8 cellular contexts compared by ENCODE assay signal in genomic region chr2:118185210-118186109, GRCh38.
DNase-seq lines count a peak whose midpoint lies in the region; ATAC-seq, FAIRE-seq and TF ChIP-seq lines count a peak whose summit lies in the region.

No MANE protein-coding gene starts in this region.

- ATAC-seq in A549 (peak; percentile 82 to 87), GM18511 (IDR thresholded peaks at IDR 0.05; ENCODE audit: unreplicated experiment) (peak; percentile 85), HG02981 (IDR thresholded peaks at IDR 0.05; ENCODE audit: unreplicated experiment) (peak; percentile 80), HepG2 (peak; percentile 93)

- H3K27ac ChIP-seq in A549 = peak overlapping the region; percentile 88
- no peak overlapping the region for H3K27ac ChIP-seq in HepG2 (ENCODE audit: extremely low read length, insufficient read depth, low read length)

- no peaks in the 10 kb centered on the region for H4K20me1 ChIP-seq in HepG2 (ENCODE audit: insufficient read depth, low read length)

- no peaks in the 10 kb centered on the region for H3K79me2 ChIP-seq in HepG2 (ENCODE audit: insufficient read depth, low read length)

- no peaks in the 10 kb centered on the region for H3K36me3 Mint-ChIP-seq in activated CD4-positive, alpha-beta T cell treated with anti-CD3 and anti-CD28 coated beads, Interleukin-2, amount 10 ng/mL, durations not matched to agents 7 days and 5 days (ENCODE audit: low read depth)

- WGBS in A549 (ENCODE audit: missing lambda C conversion rate) = 33% methylated on average over 32 of the region's 33 CpGs
- WGBS in HepG2 (ENCODE audit: low lambda C conversion rate) = 24% methylated on average over 29 of the region's 33 CpGs

- CTCF ChIA-PET in A549 (lab: Yijun Ruan, JAX) (interaction anchor here (0.6 to 2.2 kb wide), 5 partner anchors 9 to 139 kb away, joined by 3 to 9 read pairs (median 3); no protein-coding TSS in a partner anchor), HepG2 (lab: Yijun Ruan, JAX; ENCODE audit: low intra/inter-chr PET ratio, low total read pairs) (no interaction called here)
- CTCF ChIA-PET in activated CD4-positive, alpha-beta T cell treated with anti-CD3 and anti-CD28 coated beads, Interleukin-2, amount 10 ng/mL, durations not matched to agents 7 days and 5 days (lab: Charles Lee) = interaction anchor here (0.8 to 1.6 kb wide), 3 partner anchors 9 to 80 kb away, joined by 3 read pairs; no protein-coding TSS in a partner anchor

- H3K4me1 ChIP-seq in A549 (0 out of 3 replicates have a peak, but pooled peaks cover 4% of the 10 kb centered on the region), HepG2 (ENCODE audit: insufficient read depth, low read length) (peaks cover 12% of the 10 kb centered on the region; the same call in 1 of the 2 replicates)

- H3K27me3 Mint-ChIP-seq in activated CD4-positive, alpha-beta T cell treated with anti-CD3 and anti-CD28 coated beads, Interleukin-2, amount 10 ng/mL, durations not matched to agents 7 days and 5 days = peaks cover 4% of the 10 kb centered on the region

- peaks cover 0 to 18% of the 10 kb centered on the region in 2 experiments; a peak in 2 of 5 replicates for H3K27me3 ChIP-seq in HepG2 (ENCODE audit: control insufficient read depth in 1 of 2, insufficient read depth in 2 of 2, low read length in 2 of 2)

- no peaks in the 10 kb centered on the region for H3K36me3 ChIP-seq in HepG2 (replicated peaks in 1 of 2; ENCODE audit: control insufficient read depth in 1 of 2, insufficient read depth in 2 of 2, low read length in 2 of 2)

- H3K27ac Mint-ChIP-seq in activated CD4-positive, alpha-beta T cell treated with anti-CD3 and anti-CD28 coated beads, Interleukin-2, amount 10 ng/mL, durations not matched to agents 7 days and 5 days = peak overlapping the region; percentile 97

- TF ChIP-seq CTCF in A549 (IDR thresholded peaks at IDR 0.05) (no peak), HepG2 (CRISPR knock-in tag; IDR thresholded peaks at IDR 0.05) (peak; percentile 53)

- H3K4me3 ChIP-seq in A549 = peak overlapping the region; percentile 59
- peak overlapping the region; percentile 24 to 63 (median 50); a peak in 5 of 6 replicates for H3K4me3 ChIP-seq in HepG2 (replicated peaks in 1 of 3; ENCODE audit: insufficient read depth in 1 of 3, low read depth in 2 of 3, low read length in 3 of 3)

- H3K4me1 Mint-ChIP-seq in activated CD4-positive, alpha-beta T cell treated with anti-CD3 and anti-CD28 coated beads, Interleukin-2, amount 10 ng/mL, durations not matched to agents 7 days and 5 days = peaks cover 31% of the 10 kb centered on the region

- peak overlapping the region; percentile 72 for H2AFZ ChIP-seq in HepG2 (ENCODE audit: low read length)

- no TSS peak for BruUV-seq in HepG2 (replicated peaks; lab: Mats Ljungman, UMichigan)

- H3K4me2 ChIP-seq in A549 = peak overlapping the region; percentile 76
- H3K4me2 ChIP-seq in HepG2 (ENCODE audit: low read depth, low read length) = peak overlapping the region; percentile 88

- TF ChIP-seq POLR2A in A549 (IDR thresholded peaks at IDR 0.05; ENCODE audit: low read length) (no peak), HepG2 (IDR thresholded peaks at IDR 0.05; ENCODE audit: insufficient read depth in 1 of 2, low read depth in 2 of 2, low read length in 2 of 2) (no peak)

- peak overlapping the region; percentile 40; the same call in 1 of the 2 replicates for H3K9ac ChIP-seq in HepG2 (ENCODE audit: insufficient read depth, low read depth, low read length)

- H3K4me3 Mint-ChIP-seq in activated CD4-positive, alpha-beta T cell treated with anti-CD3 and anti-CD28 coated beads, Interleukin-2, amount 10 ng/mL, durations not matched to agents 7 days and 5 days = peak overlapping the region; percentile 85

- FAIRE-seq in A549 (lab: Jason Lieb, UNC) (no peak), HepG2 (lab: Jason Lieb, UNC) (no peak)

- no peak for TF ChIP-seq EP300 in A549 (IDR thresholded peaks at IDR 0.05)
- no peak for TF ChIP-seq EP300 in HepG2 (IDR thresholded peaks at IDR 0.05; ENCODE audit: low read depth in 2 of 2, low read length in 2 of 2)
- no peak for TF ChIP-seq EP300 in HepG2 (CRISPR knock-in tag; IDR thresholded peaks at IDR 0.05; ENCODE audit: borderline replicate concordance)

- DNase-seq in A549 (ENCODE audit: low read depth in 1 of 2, low spot score in 1 of 2) = peak; percentile 37 to 46
- peak; percentile 17 for DNase-seq in NCI-H2107 (lab: John Stamatoyannopoulos, UW)
- DNase-seq in activated CD4-positive, alpha-beta T cell treated with anti-CD3 and anti-CD28 coated beads, Interleukin-2, amount 10 ng/mL, durations not matched to agents 7 days and 5 days = peak; percentile 59
- peak; percentile 40 for DNase-seq in dermis blood vessel endothelial cell
- DNase-seq in HepG2 (ENCODE audit: low spot score) = no peak
- peak; percentile 51 to 57 for DNase-seq in stimulated activated CD4-positive, alpha-beta T cell treated with anti-CD3 and anti-CD28 coated beads, Interleukin-2, amount 100 ng/mL, for 48 hours

- TF ChIP-seq RAD21 in A549 (conservative IDR thresholded peaks at IDR 0.05 in 1 of 2, IDR thresholded peaks at IDR 0.05 in 1 of 2) (no peak), HepG2 (CRISPR knock-in tag; IDR thresholded peaks at IDR 0.05) (no peak)

- no peaks in the 10 kb centered on the region for H3K9me3 Mint-ChIP-seq in activated CD4-positive, alpha-beta T cell treated with anti-CD3 and anti-CD28 coated beads, Interleukin-2, amount 10 ng/mL, durations not matched to agents 7 days and 5 days

- in situ Hi-C loops in HepG2 (cut with HindIII; ENCODE audit: extremely low pct_ligation_motif_present, low pct_unique_long_range_greater_than_20kb) = no loop called here

- intact Hi-C loops in HepG2 (cut with micrococcal nuclease; ENCODE audit: unreplicated experiment) = loop anchor here (5.0 kb wide), 1 partner anchor 138 kb away; no protein-coding TSS in a partner anchor

- POLR2A ChIA-PET in A549 (lab: Yijun Ruan, JAX) (interaction anchor here (1.0 kb wide), 2 partner anchors 10 to 43 kb away, joined by 3 read pairs; no protein-coding TSS in a partner anchor), HepG2 (lab: Yijun Ruan, JAX) (no interaction called here)
- POLR2A ChIA-PET in activated CD4-positive, alpha-beta T cell treated with anti-CD3 and anti-CD28 coated beads, Interleukin-2, amount 10 ng/mL, durations not matched to agents 7 days and 5 days (lab: Charles Lee) = interaction anchor here (1.1 kb wide), 1 partner anchor 16 kb away, joined by 3 read pairs; no protein-coding TSS in a partner anchor

- H3K9me3 ChIP-seq in A549 = no peaks in the 10 kb centered on the region
- H3K9me3 ChIP-seq in HepG2 (ENCODE audit: low read length) = no peaks in the 10 kb centered on the region

TF ChIP-seq in A549, 52 proteins besides CTCF, POLR2A, EP300 and RAD21:
- TF ChIP-seq EHMT2 (IDR thresholded peaks at IDR 0.05; ENCODE audit: low read depth) (no peak), HEYL (CRISPR knock-in tag; IDR thresholded peaks at IDR 0.05) (no peak), FOXS1 (CRISPR knock-in tag; IDR thresholded peaks at IDR 0.05) (no peak), KDM1A (IDR thresholded peaks at IDR 0.05; ENCODE audit: low read depth) (no peak), CHD4 (IDR thresholded peaks at IDR 0.05; ENCODE audit: borderline replicate concordance) (no peak)

TF ChIP-seq in HepG2, 621 proteins besides CTCF, POLR2A, EP300 and RAD21 (continues in another document):
- TF ChIP-seq ZNF709 (CRISPR knock-in tag; IDR thresholded peaks at IDR 0.05) (0 out of 2 replicates have a peak, but pooled peaks have one; percentile 14), HNRNPLL (IDR thresholded peaks at IDR 0.05; ENCODE audit: low read depth, low read length, poor library complexity, severe bottlenecking) (peak; percentile 13), STAG1 (CRISPR knock-in tag; IDR thresholded peaks at IDR 0.05) (0 out of 2 replicates have a peak, but pooled peaks have one; percentile 26), SALL2 (CRISPR knock-in tag; IDR thresholded peaks at IDR 0.05) (no peak), ZNF275 (CRISPR knock-in tag; IDR thresholded peaks at IDR 0.05; ENCODE audit: borderline replicate concordance) (no peak), HNF1B (CRISPR knock-in tag; IDR thresholded peaks at IDR 0.05) (peak; percentile 32; the same call in 1 of the 2 replicates), CEBPB (IDR thresholded peaks at IDR 0.05; ENCODE audit: borderline replicate concordance, low read depth, low read length) (no peak), JARID2 (CRISPR knock-in tag; IDR thresholded peaks at IDR 0.05; ENCODE audit: insufficient replicate concordance) (no peak), ZNF292 (CRISPR knock-in tag; IDR thresholded peaks at IDR 0.05; ENCODE audit: borderline replicate concordance, low read depth) (peak; percentile 46; the same call in 1 of the 2 replicates)

Comparison
In these comparisons a context has a peak if more than half of its experiments do, and no peak if none do; other contexts are left out.
1. Of the 38 proteins assayed by ChIP-seq in both HepG2 and A549: peak only in HepG2: BCL3, CTCF and MAX; only in A549: none; in both: none; in neither: 35.